Comparison of ENCODE assay signal across 1 cellular context in the genomic region with DNA sequence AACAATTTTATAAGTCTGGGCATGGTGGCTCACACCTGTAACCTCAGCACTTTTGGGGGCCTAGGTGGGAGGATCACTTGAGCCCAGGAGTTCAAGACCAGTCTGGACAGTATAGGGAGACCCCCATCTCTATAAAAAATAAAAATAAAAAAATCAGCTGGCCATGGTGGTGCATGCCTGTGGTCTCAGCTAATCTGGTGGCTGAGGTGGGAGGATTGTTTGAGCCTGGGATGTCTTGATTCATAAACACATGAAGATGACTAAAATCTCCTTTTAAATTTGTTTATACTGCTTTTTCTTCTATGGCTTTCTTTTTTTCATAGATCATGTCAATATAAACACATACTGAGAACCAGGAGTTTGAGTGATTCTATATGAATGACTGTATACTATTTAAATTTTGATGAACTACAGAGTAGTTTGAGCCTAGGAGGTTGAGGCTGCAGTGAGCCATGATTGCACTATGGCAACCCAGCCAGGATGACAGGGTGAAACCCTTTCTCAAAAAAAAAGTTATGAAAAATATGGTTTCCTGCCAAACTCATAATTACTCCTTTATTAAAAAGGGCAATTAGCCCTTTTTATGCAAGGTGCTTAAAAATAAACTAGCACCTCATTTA.
TF ChIP-seq lines count a peak whose summit lies in the region.

No MANE protein-coding gene starts in this region.

TF ChIP-seq in IMR-90, 13 proteins besides CTCF, POLR2A, EP300 and RAD21:
- TF ChIP-seq USF2 (IDR thresholded peaks at IDR 0.05; ENCODE audit: low read depth, low read length) (no peak), MAFK (IDR thresholded peaks at IDR 0.05; ENCODE audit: low read depth, low read length) (no peak), BHLHE40 (IDR thresholded peaks at IDR 0.05; ENCODE audit: low read depth, low read length) (no peak), FOS (IDR thresholded peaks at IDR 0.05; ENCODE audit: low read depth, low read length) (no peak), CEBPB (IDR thresholded peaks at IDR 0.05; ENCODE audit: low read depth, low read length) (no peak), SMC3 (IDR thresholded peaks at IDR 0.05; ENCODE audit: low read depth, low read length) (no peak), NFE2L2 (IDR thresholded peaks at IDR 0.05; ENCODE audit: low read depth, low read length) (no peak), CHD1 (IDR thresholded peaks at IDR 0.05; ENCODE audit: low read depth, low read length) (no peak), RCOR1 (IDR thresholded peaks at IDR 0.05; ENCODE audit: insufficient replicate concordance, low read length) (no peak), MAZ (IDR thresholded peaks at IDR 0.05; ENCODE audit: borderline replicate concordance, low read depth, low read length) (no peak), RFX5 (IDR thresholded peaks at IDR 0.05; ENCODE audit: low read depth, low read length) (no peak), ELK1 (IDR thresholded peaks at IDR 0.05; ENCODE audit: borderline replicate concordance, low read depth, low read length) (no peak), MXI1 (IDR thresholded peaks at IDR 0.05; ENCODE audit: borderline replicate concordance, low read depth, low read length) (no peak)
